8 cellular contexts compared by ENCODE assay signal in genomic region chr2:113437508-113438465, GRCh38. TPM values are rescaled to one million over a fixed set of nuclear protein-coding genes. Genes with fewer than 3 reads are reported as not detected.
A peak's percentile ranks its signal among the peaks of the same experiment; 100 is the strongest.
DNase-seq lines count a peak whose midpoint lies in the region; TF ChIP-seq lines count a peak whose summit lies in the region.
"Not testable (repeated sequence)": the region's sequence is repeated elsewhere in the genome, so short reads cannot be mapped to it uniquely, and the experiment has no call there.

Gene ZNG1B, plus strand, starts transcription at chr2:113437691. Its CDS starts 178 bp downstream, at chr2:113437869.

- H3K4me3 ChIP-seq in AG04449 (ENCODE audit: low read depth, low read length): peak within 1 kb of the TSS; percentile 55
- H3K4me3 ChIP-seq in HFF-Myc (replicated peaks; ENCODE audit: low read depth, low read length): peak within 1 kb of the TSS; percentile 56
- H3K4me3 ChIP-seq in duodenal mucosa (ENCODE audit: low read depth in 1 of 2, low read length in 2 of 2): peak within 1 kb of the TSS; percentile 58 to 65
- peak within 1 kb of the TSS; percentile 44 for H3K4me3 ChIP-seq in iPS-11a (ENCODE audit: low read depth, low read length)

- not testable (repeated sequence) for H3K4me1 ChIP-seq in duodenal mucosa (ENCODE audit: control insufficient read depth in 1 of 2, insufficient read depth in 2 of 2, low read length in 2 of 2)

- H3K36me3 ChIP-seq in duodenal mucosa (ENCODE audit: control insufficient read depth in 1 of 2, insufficient read depth in 2 of 2, low read length in 2 of 2): not testable (repeated sequence)

- POLR2A ChIA-PET in AG04449 (lab: Yijun Ruan, JAX): not testable (repeated sequence)

- DNase-seq in AG04449 (ENCODE audit: low read depth, low spot score); HFF-Myc (ENCODE audit: extremely low read depth, low read depth); occipital lobe (lab: John Stamatoyannopoulos, UW): not testable (repeated sequence)
- DNase-seq in T follicular helper cell (ENCODE audit: low read depth) (peak; percentile 75), activated T-helper 1 cell treated with Interleukin-2 at 50 U/mL for 16 hours (ENCODE audit: low read depth) (peak; percentile 71)
- peak; percentile 31 to 66 (median 56) for DNase-seq in stimulated activated CD4-positive, alpha-beta T cell treated with anti-CD3 and anti-CD28 coated beads, TNF-alpha, amount 100 ng/mL, for 48 hours (ENCODE audit: low read depth in 3 of 3)

- TF ChIP-seq CTCF in AG04449 (IDR thresholded peaks at IDR 0.05; ENCODE audit: insufficient read depth, low read length, missing control alignments); HFF-Myc (IDR thresholded peaks at IDR 0.05; ENCODE audit: low read depth, low read length, missing control alignments): not testable (repeated sequence)

- peak within 1 kb of the TSS; percentile 56 for H3K27ac ChIP-seq in duodenal mucosa (ENCODE audit: low read depth, low read length)

- peak within 1 kb of the TSS; percentile 25 to 47 for H3K9ac ChIP-seq in duodenal mucosa (ENCODE audit: low read depth in 1 of 2, low read length in 2 of 2)

- H3K9me3 ChIP-seq in duodenal mucosa (ENCODE audit: control insufficient read depth in 1 of 2, low read length in 2 of 2): not testable (repeated sequence)

- H3K27me3 ChIP-seq in duodenal mucosa (ENCODE audit: control insufficient read depth in 1 of 2, insufficient read depth in 2 of 2, low read length in 2 of 2): not testable (repeated sequence)

- CTCF ChIA-PET in AG04449 (lab: Yijun Ruan, JAX): not testable (repeated sequence)

RNA-seq across cellular contexts. Expression of gene ZNG1B, which starts in this region (rescaled TPM):
- total RNA-seq in occipital lobe: 41.8 TPM
